In the genomic region with DNA sequence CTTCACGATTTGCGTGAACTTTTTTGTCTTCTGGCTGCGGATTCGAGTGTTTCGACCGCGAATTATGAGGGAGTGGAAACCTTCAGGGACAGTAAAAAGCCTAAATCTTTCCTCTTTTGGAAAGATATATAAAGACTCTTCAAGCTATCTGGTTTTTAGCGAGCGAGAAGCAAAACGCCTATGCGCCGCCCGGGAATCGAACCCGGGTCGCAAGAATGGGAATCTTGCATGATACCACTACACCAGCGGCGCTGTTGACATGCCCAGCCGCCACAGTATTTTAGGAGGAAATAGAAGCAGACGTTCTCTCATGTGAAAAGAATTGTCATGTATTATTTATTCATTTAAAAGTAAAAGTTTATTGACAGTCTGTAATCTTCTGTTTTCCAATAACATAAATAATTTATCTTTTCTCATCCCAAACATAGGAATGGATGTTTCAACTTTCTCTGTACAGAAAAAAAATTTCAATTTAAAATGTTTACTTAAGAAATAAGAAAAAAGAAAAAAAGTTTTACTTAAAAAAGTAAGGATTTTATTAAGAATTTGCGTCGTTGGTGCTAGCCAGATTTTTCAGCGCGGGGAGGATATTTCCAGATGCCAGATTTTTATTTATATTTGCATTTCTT, we compare ENCODE assay signal across 8 cellular contexts. TPM values are rescaled to one million over a fixed set of nuclear protein-coding genes. Genes with fewer than 3 reads are reported as not detected.
DNase-seq lines count a peak whose midpoint lies in the region; ATAC-seq and TF ChIP-seq lines count a peak whose summit lies in the region.

No MANE protein-coding gene starts in this region.

- ATAC-seq in GM19397 (IDR thresholded peaks at IDR 0.05; ENCODE audit: unreplicated experiment) (peak; percentile 54), HG03521 (IDR thresholded peaks at IDR 0.05; ENCODE audit: unreplicated experiment) (peak; percentile 43)
- peak; percentile 76 to 82 for ATAC-seq in natural killer cell treated with Interleukin-12 subunit alpha and Interleukin-12 subunit beta and Interleukin-15 and Interleukin-18, amount 100 ng/mL, for 72 hours

- no peaks in the 10 kb centered on the region for H3K27me3 Mint-ChIP-seq in natural killer cell treated with Interleukin-12 subunit alpha and Interleukin-12 subunit beta and Interleukin-15 and Interleukin-18, amount 100 ng/mL, for 72 hours

- H3K36me3 Mint-ChIP-seq in natural killer cell treated with Interleukin-12 subunit alpha and Interleukin-12 subunit beta and Interleukin-15 and Interleukin-18, amount 100 ng/mL, for 72 hours, result peaks cover 11% of the 10 kb centered on the region

- peak overlapping the region; percentile 94 for H3K27ac Mint-ChIP-seq in natural killer cell treated with Interleukin-12 subunit alpha and Interleukin-12 subunit beta and Interleukin-15 and Interleukin-18, amount 100 ng/mL, for 72 hours

- no peak for TF ChIP-seq CTCF in AG09309 (IDR thresholded peaks at IDR 0.05; ENCODE audit: control insufficient read depth, insufficient read depth, low read depth, low read length, missing control alignments)

- DNase-seq in AG09309 (ENCODE audit: low read depth) (no peak), NOMO-1 treated with dmso at 0.1 percent for 144 hours (lab: John Stamatoyannopoulos, UW; ENCODE audit: unreplicated experiment) (peak; percentile 80), activated T-cell treated with anti-CD3 and anti-CD28 coated beads for 1 hour (ENCODE audit: low read depth) (peak; percentile 90), erythroblast (lab: John Stamatoyannopoulos, UW) (peak; percentile 93 to 97)
- no peak for DNase-seq in natural killer cell treated with Interleukin-12 subunit alpha and Interleukin-12 subunit beta and Interleukin-15 and Interleukin-18, amount 100 ng/mL, for 72 hours (ENCODE audit: low spot score)
- DNase-seq in stimulated activated naive CD4-positive, alpha-beta T cell (lab: John Stamatoyannopoulos, UW), result peak; percentile 92 to 99 (median 96)

- peaks cover 15 to 26% of the 10 kb centered on the region in 2 donors for H3K4me1 Mint-ChIP-seq in natural killer cell treated with Interleukin-12 subunit alpha and Interleukin-12 subunit beta and Interleukin-15 and Interleukin-18, amount 100 ng/mL, for 72 hours (ENCODE audit: low read depth in 2 of 2)

- H3K9me3 Mint-ChIP-seq in natural killer cell treated with Interleukin-12 subunit alpha and Interleukin-12 subunit beta and Interleukin-15 and Interleukin-18, amount 100 ng/mL, for 72 hours, result no peaks in the 10 kb centered on the region

- peak overlapping the region; percentile 98 for H3K4me3 Mint-ChIP-seq in natural killer cell treated with Interleukin-12 subunit alpha and Interleukin-12 subunit beta and Interleukin-15 and Interleukin-18, amount 100 ng/mL, for 72 hours

- no peak for TF ChIP-seq POLR2A in erythroblast (IDR thresholded peaks at IDR 0.05; ENCODE audit: low read length)

- peak overlapping the region; percentile 75 for H3K4me3 ChIP-seq in AG09309 (ENCODE audit: control insufficient read depth, low read depth, low read length)

RNA-seq across cellular contexts. Expression of a gene that starts 0.5 kb away (rescaled TPM):
- 100 to 1,000 TPM; 103 to 125 TPM for total RNA-seq in natural killer cell treated with Interleukin-12 subunit alpha and Interleukin-12 subunit beta and Interleukin-15 and Interleukin-18, amount 100 ng/mL, for 72 hours

RNA-seq across cellular contexts. Expression of a gene that starts 9.0 kb away (rescaled TPM):
- 10 to 100 TPM; 11.5 to 14.1 TPM for total RNA-seq in natural killer cell treated with Interleukin-12 subunit alpha and Interleukin-12 subunit beta and Interleukin-15 and Interleukin-18, amount 100 ng/mL, for 72 hours

RNA-seq across cellular contexts. Expression of a gene that starts 44.6 kb away (rescaled TPM):
- total RNA-seq in natural killer cell treated with Interleukin-12 subunit alpha and Interleukin-12 subunit beta and Interleukin-15 and Interleukin-18, amount 100 ng/mL, for 72 hours, result 100 to 1,000 TPM; 226 to 244 TPM

RNA-seq across cellular contexts. Expression of a gene that starts 52.9 kb away (rescaled TPM):
- 10 to 100 TPM; 45.5 to 86.2 TPM for total RNA-seq in natural killer cell treated with Interleukin-12 subunit alpha and Interleukin-12 subunit beta and Interleukin-15 and Interleukin-18, amount 100 ng/mL, for 72 hours

RNA-seq across cellular contexts. Expression of a gene that starts 58.1 kb away (rescaled TPM):
- 10 to 100 TPM; 24.3 to 26.1 TPM for total RNA-seq in natural killer cell treated with Interleukin-12 subunit alpha and Interleukin-12 subunit beta and Interleukin-15 and Interleukin-18, amount 100 ng/mL, for 72 hours

Comparison
In these comparisons a context has a peak if more than half of its experiments do, and no peak if none do; other contexts are left out.
1. DNase-seq: peak in NOMO-1 treated with dmso at 0.1 percent for 144 hours (single experiment), activated T-cell treated with anti-CD3 and anti-CD28 coated beads for 1 hour (single experiment), erythroblast (2 of 2) and stimulated activated naive CD4-positive, alpha-beta T cell (6 of 6); none in AG09309 (single experiment) and natural killer cell treated with Interleukin-12 subunit alpha and Interleukin-12 subunit beta and Interleukin-15 and Interleukin-18, amount 100 ng/mL, for 72 hours (single experiment).
2. Peak in every context shown above with its lines, with median percentiles within 50 percentile points of each other: ATAC-seq.